In genomic region chr22:42582987-42583386, GRCh38 we compare ENCODE assay signal across 22 cellular contexts. TPM values are rescaled to one million over a fixed set of nuclear protein-coding genes. Genes with fewer than 3 reads are reported as not detected.
DNase-seq lines count a peak whose midpoint lies in the region; ATAC-seq and TF ChIP-seq lines count a peak whose summit lies in the region.
"Had no signal": no experiment of that assay in that cellular context is flagged by ENCODE, and none has a peak within 500 bp of the region (broad histone marks: within the 10 kb centered on the region; RNA-seq: fewer than 3 reads in every experiment).

No MANE protein-coding gene starts in this region.

- H3K4me3 ChIP-seq in OCI-LY1 (ENCODE audit: low read depth, low read length, poor library complexity, severe bottlenecking), result no peak overlapping the region
- H3K4me3 ChIP-seq: lung had no signal

- no peak for DNase-seq in activated naive CD8-positive, alpha-beta T cell treated with anti-CD3 and anti-CD28 coated beads for 36 hours
- DNase-seq in stimulated activated naive B cell treated with anti-CD40 and anti-IgM and Interleukin-4, amounts not matched to agents 10 μg/mL and 1 μg/mL and 100 μg/mL, for 72 hours, result no peak
- no peak for DNase-seq in NCI-H526 (lab: John Stamatoyannopoulos, UW)
- DNase-seq: activated CD4-positive, CD25-positive, alpha-beta regulatory T cell; activated CD8-positive, alpha-beta memory T cell treated with anti-CD3 and anti-CD28 coated beads, Interleukin-2, amount 10 ng/mL, durations not matched to agents 7 days and 5 days; DMS79; effector CD8-positive, alpha-beta T cell; kidney; NCI-H2029 treated with DMSO at 0.1 percent for 48 hours; pancreas; SK-N-SH; T-helper 9 cell had no signal

- H3K4me1 Mint-ChIP-seq in activated naive CD8-positive, alpha-beta T cell (ENCODE audit: low read depth), result peaks cover 9% of the 10 kb centered on the region
- peaks cover 17% of the 10 kb centered on the region for H3K4me1 Mint-ChIP-seq in activated naive CD8-positive, alpha-beta T cell treated with anti-CD3 and anti-CD28 coated beads for 36 hours
- peaks cover 12% of the 10 kb centered on the region for H3K4me1 Mint-ChIP-seq in brain
- peaks cover 25 to 40% of the 10 kb centered on the region in 2 donors for H3K4me1 Mint-ChIP-seq in stimulated activated naive B cell treated with anti-CD40 and anti-IgM and Interleukin-4, amounts not matched to agents 10 μg/mL and 1 μg/mL and 100 μg/mL, for 72 hours

- TF ChIP-seq CTCF in OCI-LY1 (IDR thresholded peaks at IDR 0.05; ENCODE audit: low read length) (no peak), brain (conservative IDR thresholded peaks at IDR 0.05) (no peak)

- no peaks in the 10 kb centered on the region for H3F3A ChIP-seq in OCI-LY1 (ENCODE audit: insufficient read depth, low read length)

- H3K27me3 ChIP-seq in OCI-LY1 (ENCODE audit: insufficient read depth, low read length), result no peaks in the 10 kb centered on the region
- H3K27me3 ChIP-seq: esophagus muscularis mucosa, gastroesophageal sphincter, pancreas had no signal

- peaks cover 15% of the 10 kb centered on the region for H3K4me1 ChIP-seq in OCI-LY1 (ENCODE audit: insufficient read depth, low read length, severe bottlenecking)

- peak overlapping the region; percentile 68 for H3K27ac ChIP-seq in OCI-LY1 (ENCODE audit: low read depth, low read length, poor library complexity, severe bottlenecking)
- H3K27ac ChIP-seq: KMS-11, pancreas had no signal

- H3K36me3 ChIP-seq in OCI-LY1 (ENCODE audit: insufficient read depth, low read length), result peaks cover 71% of the 10 kb centered on the region

- H3K9me3 Mint-ChIP-seq in activated naive CD8-positive, alpha-beta T cell (ENCODE audit: low read depth), result no peaks in the 10 kb centered on the region
- no peaks in the 10 kb centered on the region for H3K9me3 Mint-ChIP-seq in activated naive CD8-positive, alpha-beta T cell treated with anti-CD3 and anti-CD28 coated beads for 36 hours
- H3K9me3 Mint-ChIP-seq in brain, result no peaks in the 10 kb centered on the region
- no peaks in the 10 kb centered on the region for H3K9me3 Mint-ChIP-seq in stimulated activated naive B cell treated with anti-CD40 and anti-IgM and Interleukin-4, amounts not matched to agents 10 μg/mL and 1 μg/mL and 100 μg/mL, for 72 hours

- no peaks in the 10 kb centered on the region for H3K9me3 ChIP-seq in OCI-LY1 (ENCODE audit: low read length)
- H3K9me3 ChIP-seq: esophagus muscularis mucosa, gastroesophageal sphincter, pancreas, SK-N-SH had no signal

- H3K36me3 Mint-ChIP-seq in activated naive CD8-positive, alpha-beta T cell, result peaks cover 11% of the 10 kb centered on the region
- peaks cover 30% of the 10 kb centered on the region for H3K36me3 Mint-ChIP-seq in activated naive CD8-positive, alpha-beta T cell treated with anti-CD3 and anti-CD28 coated beads for 36 hours
- peaks cover 41% of the 10 kb centered on the region for H3K36me3 Mint-ChIP-seq in brain
- peaks cover 36 to 57% of the 10 kb centered on the region in 2 donors for H3K36me3 Mint-ChIP-seq in stimulated activated naive B cell treated with anti-CD40 and anti-IgM and Interleukin-4, amounts not matched to agents 10 μg/mL and 1 μg/mL and 100 μg/mL, for 72 hours

- no peak for ATAC-seq in stimulated activated naive B cell treated with anti-CD40 and anti-IgM and Interleukin-4, amounts not matched to agents 10 μg/mL and 1 μg/mL and 100 μg/mL, for 72 hours (replicated peaks)
- ATAC-seq in activated CD4-positive, CD25-positive, alpha-beta regulatory T cell treated with anti-CD3 and anti-CD28 coated beads, Interleukin-2, amount 50 U/mL, for 24 hours, result no peak
- ATAC-seq in HG03378 (IDR thresholded peaks at IDR 0.05; ENCODE audit: unreplicated experiment), result no peak
- ATAC-seq: activated CD8-positive, alpha-beta memory T cell treated with anti-CD3 and anti-CD28 coated beads, Interleukin-2, amount 10 ng/mL, durations not matched to agents 7 days and 5 days; gastroesophageal sphincter had no signal

- no peaks in the 10 kb centered on the region for H3K27me3 Mint-ChIP-seq in activated naive CD8-positive, alpha-beta T cell
- H3K27me3 Mint-ChIP-seq in activated naive CD8-positive, alpha-beta T cell treated with anti-CD3 and anti-CD28 coated beads for 36 hours, result no peaks in the 10 kb centered on the region
- peaks cover 13% of the 10 kb centered on the region for H3K27me3 Mint-ChIP-seq in brain
- H3K27me3 Mint-ChIP-seq in stimulated activated naive B cell treated with anti-CD40 and anti-IgM and Interleukin-4, amounts not matched to agents 10 μg/mL and 1 μg/mL and 100 μg/mL, for 72 hours, result no peaks in the 10 kb centered on the region
- H3K27me3 Mint-ChIP-seq: activated CD8-positive, alpha-beta memory T cell treated with anti-CD3 and anti-CD28 coated beads, Interleukin-2, amount 10 ng/mL, durations not matched to agents 7 days and 5 days had no signal

- H3K79me2 ChIP-seq in OCI-LY1 (ENCODE audit: insufficient read depth, low read length), result no peaks in the 10 kb centered on the region; the same call in 1 of the 2 replicates

- peak overlapping the region; percentile 91 for H3K4me3 Mint-ChIP-seq in activated naive CD8-positive, alpha-beta T cell
- no peak overlapping the region for H3K4me3 Mint-ChIP-seq in activated naive CD8-positive, alpha-beta T cell treated with anti-CD3 and anti-CD28 coated beads for 36 hours
- H3K4me3 Mint-ChIP-seq in brain, result peak overlapping the region in 4 of 5 experiments; percentile 11 to 96 (median 93)
- H3K4me3 Mint-ChIP-seq in stimulated activated naive B cell treated with anti-CD40 and anti-IgM and Interleukin-4, amounts not matched to agents 10 μg/mL and 1 μg/mL and 100 μg/mL, for 72 hours, result no peak overlapping the region

- H3K9ac ChIP-seq in OCI-LY1 (ENCODE audit: low read length), result no peak overlapping the region
- H3K9ac ChIP-seq: KMS-11, SK-N-SH had no signal

- no peaks in the 10 kb centered on the region for H3K9me2 ChIP-seq in OCI-LY1 (ENCODE audit: low read depth, low read length)
- H3K9me2 ChIP-seq: SK-N-SH had no signal

- no peak overlapping the region for H3K4me2 ChIP-seq in OCI-LY1 (ENCODE audit: low read length)
- H3K4me2 ChIP-seq: SK-N-SH had no signal

- H3K27ac Mint-ChIP-seq in activated naive CD8-positive, alpha-beta T cell, result no peak overlapping the region
- H3K27ac Mint-ChIP-seq in activated naive CD8-positive, alpha-beta T cell treated with anti-CD3 and anti-CD28 coated beads for 36 hours, result no peak overlapping the region
- peak overlapping the region in 2 of 5 experiments; percentile 39 to 98 for H3K27ac Mint-ChIP-seq in brain
- H3K27ac Mint-ChIP-seq in stimulated activated naive B cell treated with anti-CD40 and anti-IgM and Interleukin-4, amounts not matched to agents 10 μg/mL and 1 μg/mL and 100 μg/mL, for 72 hours, result peak overlapping the region; percentile 93

- H4K20me1 ChIP-seq in OCI-LY1 (ENCODE audit: insufficient read depth, low read length), result no peaks in the 10 kb centered on the region

- H2AFZ ChIP-seq in OCI-LY1 (ENCODE audit: low read length), result no peak overlapping the region

RNA-seq across cellular contexts. Expression of gene SERHL2, which starts 29.2 kb away (rescaled TPM):
- total RNA-seq in activated naive CD8-positive, alpha-beta T cell treated with anti-CD3 and anti-CD28 coated beads for 36 hours, result 1 to 10 TPM; 2.1 to 2.3 TPM
- polyA plus RNA-seq in brain (ENCODE audit: insufficient read depth, low read depth, low replicate concordance), result 2.0 TPM

RNA-seq across cellular contexts. Expression of gene POLDIP3, which starts 31.7 kb away (rescaled TPM):
- 10 to 100 TPM; 71.7 to 72.0 TPM for total RNA-seq in activated naive CD8-positive, alpha-beta T cell treated with anti-CD3 and anti-CD28 coated beads for 36 hours
- polyA plus RNA-seq in brain (ENCODE audit: insufficient read depth, low read depth, low replicate concordance), result 114 TPM

RNA-seq across cellular contexts. Expression of gene ATP5MGL, which starts 57.4 kb away (rescaled TPM):
- under 1 TPM; 0.37 to 0.56 TPM for total RNA-seq in activated naive CD8-positive, alpha-beta T cell treated with anti-CD3 and anti-CD28 coated beads for 36 hours
- not detected for polyA plus RNA-seq in brain (ENCODE audit: insufficient read depth, low read depth, low replicate concordance)
- total RNA-seq: esophagus muscularis mucosa, myocyte had no signal
- polyA plus RNA-seq: SK-N-SH had no signal

Comparison
In these comparisons a context has a peak if more than half of its experiments do, and no peak if none do; other contexts are left out.
1. H3K4me3 Mint-ChIP-seq: peak in activated naive CD8-positive, alpha-beta T cell (single experiment) and brain (4 of 5); none in activated naive CD8-positive, alpha-beta T cell treated with anti-CD3 and anti-CD28 coated beads for 36 hours (single experiment) and stimulated activated naive B cell treated with anti-CD40 and anti-IgM and Interleukin-4, amounts not matched to agents 10 μg/mL and 1 μg/mL and 100 μg/mL, for 72 hours (0 of 2).